35 cellular contexts compared by ENCODE assay signal in the genomic region with DNA sequence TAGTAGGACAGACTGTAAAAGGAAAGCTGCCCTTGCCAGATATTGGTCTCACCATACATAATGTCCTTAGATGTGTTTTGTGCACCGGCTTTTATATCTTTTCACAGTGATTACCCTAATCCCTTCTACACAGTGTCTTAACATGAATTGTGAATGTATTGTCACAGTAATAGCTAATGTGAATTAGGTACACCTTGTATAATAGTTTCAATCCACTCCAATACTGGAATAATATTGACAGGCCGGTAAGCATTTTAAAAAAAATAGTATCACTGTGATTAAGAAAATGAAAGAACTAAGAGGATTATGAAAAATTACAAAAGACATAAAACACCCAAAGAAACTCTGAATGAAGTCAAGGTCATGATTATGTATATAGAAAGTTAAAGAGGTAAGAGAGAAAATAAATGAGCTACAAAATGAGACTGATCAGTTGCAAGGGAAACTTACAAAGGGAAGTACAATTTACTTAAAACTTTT.
"Had no signal": no experiment of that assay in that cellular context is flagged by ENCODE, and none has a peak within 500 bp of the region (broad histone marks: within the 10 kb centered on the region; RNA-seq: fewer than 3 reads in every experiment).

No MANE protein-coding gene starts in this region.

- DNase-seq: MG63, MM.1S, MV-4-11, NCI-H1048, NCI-H1092, NCI-H1092 treated with DMSO at 0.1 percent for 48 hours, NCI-H1105, NCI-H1105 treated with DMSO at 0.1 percent for 48 hours, NCI-H1417, NCI-H1417 treated with DMSO at 0.1 percent for 48 hours, NCI-H1436, NCI-H146, NCI-H1694, NCI-H1694 treated with DMSO at 0.1 percent for 48 hours, NCI-H187, NCI-H187 treated with DMSO at 0.1 percent for 48 hours, NCI-H1930, NCI-H2029, NCI-H2029 treated with DMSO at 0.1 percent for 48 hours, NCI-H2081, NCI-H2081 treated with DMSO at 0.1 percent for 48 hours, NCI-H2107, NCI-H2171, NCI-H2171 treated with DMSO at 0.1 percent for 48 hours, NCI-H2227 treated with DMSO at 0.1 percent for 48 hours, NCI-H226, NCI-H345, NCI-H446, NCI-H446 treated with DMSO at 0.1 percent for 48 hours, NCI-H510A, NCI-H510A treated with DMSO at 0.1 percent for 48 hours, NCI-H524, NCI-H524 treated with DMSO at 0.1 percent for 48 hours, NCI-H526, NCI-H526 treated with DMSO at 0.1 percent for 48 hours had no signal

- H3K27me3 ChIP-seq: MG63 had no signal

- H3K9me3 ChIP-seq: MG63 had no signal

- H3K36me3 ChIP-seq: MG63 had no signal

- H3K4me3 ChIP-seq: MG63 had no signal
